In genomic region chr5:116763987-116764866, GRCh38 we compare ENCODE assay signal across 12 cellular contexts.
DNase-seq lines count a peak whose midpoint lies in the region; ATAC-seq, FAIRE-seq and TF ChIP-seq lines count a peak whose summit lies in the region.
"Had no signal": no experiment of that assay in that cellular context is flagged by ENCODE, and none has a peak within 500 bp of the region (broad histone marks: within the 10 kb centered on the region; RNA-seq: fewer than 3 reads in every experiment).

No MANE protein-coding gene starts in this region.

- H3K27me3 Mint-ChIP-seq in T-helper 2 cell treated with Interferon-gamma antibody and Interleukin-4, amounts not matched to agents 5 μg/mL and 100 μg/mL, for 36 hours (ENCODE audit: low read depth): no peaks in the 10 kb centered on the region

- no peak overlapping the region for H3K27ac Mint-ChIP-seq in T-helper 2 cell treated with Interferon-gamma antibody and Interleukin-4, amounts not matched to agents 5 μg/mL and 100 μg/mL, for 36 hours
- H3K27ac Mint-ChIP-seq: activated naive CD4-positive, alpha-beta T cell treated with anti-CD3 and anti-CD28 coated beads, Interleukin-2, amount 50 U/mL, for 72 hours had no signal

- no peak for TF ChIP-seq CTCF in RWPE1 (conservative IDR thresholded peaks at IDR 0.05; ENCODE audit: low read depth)

- DNase-seq in Daoy (ENCODE audit: low read depth): peak; percentile 42
- DNase-seq in RWPE1 (ENCODE audit: low spot score): no peak
- no peak for DNase-seq in NCI-H1105 treated with DMSO at 0.1 percent for 48 hours (lab: John Stamatoyannopoulos, UW)
- DNase-seq in RCC 7860 (ENCODE audit: low spot score): no peak
- DNase-seq in T-helper 2 cell treated with Interferon-gamma antibody and Interleukin-4, amounts not matched to agents 5 μg/mL and 100 μg/mL, for 36 hours (ENCODE audit: low spot score): no peak
- DNase-seq in cerebellar cortex (ENCODE audit: low spot score): no peak
- DNase-seq: NCI-H187, T-helper 9 cell had no signal

- no peak overlapping the region for H3K4me3 Mint-ChIP-seq in T-helper 2 cell treated with Interferon-gamma antibody and Interleukin-4, amounts not matched to agents 5 μg/mL and 100 μg/mL, for 36 hours

- peak overlapping the region; percentile 74 for H3K27ac ChIP-seq in RWPE1
- H3K27ac ChIP-seq: upper lobe of left lung had no signal

- peak; percentile 77 for ATAC-seq in GM19372 (IDR thresholded peaks at IDR 0.05; ENCODE audit: low read depth, unreplicated experiment)
- ATAC-seq in HG02938 (IDR thresholded peaks at IDR 0.05; ENCODE audit: unreplicated experiment): peak; percentile 55
- ATAC-seq: activated naive CD4-positive, alpha-beta T cell treated with anti-CD3 and anti-CD28 coated beads, Interleukin-2, amount 50 U/mL, for 72 hours had no signal

- H3K4me1 Mint-ChIP-seq in T-helper 2 cell treated with Interferon-gamma antibody and Interleukin-4, amounts not matched to agents 5 μg/mL and 100 μg/mL, for 36 hours (ENCODE audit: low read depth): no peaks in the 10 kb centered on the region

- no peaks in the 10 kb centered on the region for H3K9me3 Mint-ChIP-seq in T-helper 2 cell treated with Interferon-gamma antibody and Interleukin-4, amounts not matched to agents 5 μg/mL and 100 μg/mL, for 36 hours
- H3K9me3 Mint-ChIP-seq: activated naive CD4-positive, alpha-beta T cell treated with anti-CD3 and anti-CD28 coated beads, Interleukin-2, amount 50 U/mL, for 72 hours had no signal

- no peaks in the 10 kb centered on the region for H3K36me3 Mint-ChIP-seq in T-helper 2 cell treated with Interferon-gamma antibody and Interleukin-4, amounts not matched to agents 5 μg/mL and 100 μg/mL, for 36 hours (ENCODE audit: low read depth)
- H3K36me3 Mint-ChIP-seq: activated naive CD4-positive, alpha-beta T cell treated with anti-CD3 and anti-CD28 coated beads, Interleukin-2, amount 50 U/mL, for 72 hours had no signal

- no peak for FAIRE-seq in RCC 7860 (lab: Jason Lieb, UNC)

- CTCF ChIA-PET in RWPE1 (lab: Yijun Ruan, JAX): interaction anchor here (0.6 kb wide), 1 partner anchor 1216 kb away, joined by 3 read pairs; no protein-coding TSS in a partner anchor

- POLR2A ChIA-PET in RWPE1 (lab: Yijun Ruan, JAX; ENCODE audit: low non-redundant PET): no interaction called here
